In the genomic region with DNA sequence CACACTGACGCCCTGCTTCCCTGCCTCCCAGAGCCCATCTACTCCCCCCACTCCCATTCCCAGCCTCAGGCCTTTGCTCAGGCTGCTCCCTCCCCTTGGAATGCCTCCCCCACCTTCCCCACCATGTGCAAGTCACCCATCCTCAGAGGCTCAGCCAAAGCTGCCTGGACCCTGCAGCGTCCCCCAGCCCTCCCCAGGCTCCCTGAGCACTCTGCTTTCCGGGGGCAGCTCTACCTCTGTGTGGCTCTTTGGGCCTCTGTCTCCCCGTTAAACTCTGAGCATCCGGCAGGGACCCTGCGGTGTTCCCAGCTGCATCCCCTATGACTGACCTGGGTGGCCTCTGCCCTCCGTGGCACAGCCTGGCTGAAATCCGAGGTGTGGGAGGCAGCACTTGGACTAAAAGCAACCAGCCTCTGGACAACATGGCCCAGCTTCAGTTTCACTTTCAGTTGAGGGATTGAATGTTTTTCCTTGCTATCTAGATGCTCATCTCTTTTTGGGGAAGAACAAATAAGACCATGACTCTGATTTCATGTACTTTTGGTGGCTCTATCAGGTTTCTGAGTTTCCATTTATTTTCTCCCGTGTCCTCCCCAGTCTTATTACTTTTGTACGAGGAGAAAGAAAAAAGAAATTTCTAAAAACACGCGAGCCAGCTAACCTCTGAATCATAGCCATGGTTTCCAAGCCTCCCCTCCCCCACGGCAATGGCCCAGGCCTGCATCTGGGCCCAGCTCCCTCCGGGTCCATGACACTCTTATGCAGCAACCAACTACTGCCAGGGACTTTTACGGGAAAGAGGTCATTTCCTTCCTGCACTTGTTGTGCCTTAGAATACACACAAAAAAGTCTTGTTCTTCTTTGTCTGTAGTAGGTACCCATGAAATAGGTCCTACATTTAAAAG, we compare ENCODE assay signal across 8 cellular contexts. TPM values are rescaled to one million over a fixed set of nuclear protein-coding genes. Genes with fewer than 3 reads are reported as not detected.
DNase-seq lines count a peak whose midpoint lies in the region; ATAC-seq, FAIRE-seq and TF ChIP-seq lines count a peak whose summit lies in the region.

No MANE protein-coding gene starts in this region.

- no peaks in the 10 kb centered on the region for H3K9me2 ChIP-seq in SK-N-SH

- H3K9me3 ChIP-seq in SK-N-SH: no peaks in the 10 kb centered on the region
- H3K9me3 ChIP-seq in testis: no peaks in the 10 kb centered on the region

- H3K4me1 Mint-ChIP-seq in activated naive CD8-positive, alpha-beta T cell (ENCODE audit: low read depth): peaks cover 97% of the 10 kb centered on the region
- H3K4me1 Mint-ChIP-seq in osteocyte (ENCODE audit: unreplicated experiment): peaks cover 49% of the 10 kb centered on the region

- CTCF ChIA-PET in SK-N-SH (lab: Yijun Ruan, JAX): interaction anchor here (0.6 kb wide), 1 partner anchor 75 kb away, joined by 3 read pairs; no protein-coding TSS in a partner anchor

- peak; percentile 33 for FAIRE-seq in GM12891 (lab: Jason Lieb, UNC)

- peak overlapping the region; percentile 81 for H2AFZ ChIP-seq in SK-N-SH (ENCODE audit: low read depth)

- no peaks in the 10 kb centered on the region for H3K27me3 Mint-ChIP-seq in activated naive CD8-positive, alpha-beta T cell
- H3K27me3 Mint-ChIP-seq in osteocyte (ENCODE audit: unreplicated experiment): no peaks in the 10 kb centered on the region

- H3K4me2 ChIP-seq in SK-N-SH: peak overlapping the region; percentile 52

- TF ChIP-seq CTCF in SK-N-SH (IDR thresholded peaks at IDR 0.05): no peak
- no peak for TF ChIP-seq CTCF in osteocyte (IDR thresholded peaks at IDR 0.05)
- TF ChIP-seq CTCF in testis (IDR thresholded peaks at IDR 0.05): no peak

- H3K4me3 Mint-ChIP-seq in activated naive CD8-positive, alpha-beta T cell: peak overlapping the region; percentile 97
- H3K4me3 Mint-ChIP-seq in osteocyte (ENCODE audit: unreplicated experiment): peak overlapping the region; percentile 74

- H3K36me3 ChIP-seq in SK-N-SH (replicated peaks in 1 of 2; ENCODE audit: control insufficient read depth in 1 of 2, insufficient read depth in 2 of 2, low read length in 1 of 2) (no peaks in the 10 kb centered on the region), testis (ENCODE audit: low read depth, missing control alignments) (no peaks in the 10 kb centered on the region)

- peaks cover 13% of the 10 kb centered on the region for H3K36me3 Mint-ChIP-seq in activated naive CD8-positive, alpha-beta T cell
- peaks cover 6% of the 10 kb centered on the region for H3K36me3 Mint-ChIP-seq in osteocyte (ENCODE audit: unreplicated experiment)

- TF ChIP-seq POLR2A in GM12891 (IDR thresholded peaks at IDR 0.05; ENCODE audit: low read depth, low read length): no peak
- TF ChIP-seq POLR2A in testis (IDR thresholded peaks at IDR 0.05): no peak

- ATAC-seq in GM21526 (IDR thresholded peaks at IDR 0.05; ENCODE audit: low FRiP score, unreplicated experiment): no peak
- no peak for ATAC-seq in HG03354 (IDR thresholded peaks at IDR 0.05; ENCODE audit: poor library complexity, severe bottlenecking, unreplicated experiment)

- H3K9me3 Mint-ChIP-seq in activated naive CD8-positive, alpha-beta T cell (ENCODE audit: low read depth): peaks cover 2% of the 10 kb centered on the region
- peaks cover 6% of the 10 kb centered on the region for H3K9me3 Mint-ChIP-seq in osteocyte (ENCODE audit: unreplicated experiment)

- H3K27ac ChIP-seq in SK-N-SH (ENCODE audit: low read depth in 2 of 2, low read length in 1 of 2): peak overlapping the region in 1 of 2 experiments; percentile 10; a peak in 1 of 4 replicates
- peak overlapping the region; percentile 90 for H3K27ac ChIP-seq in testis

- POLR2A ChIA-PET in SK-N-SH (lab: Yijun Ruan, JAX): no interaction called here

- no peak overlapping the region for H3K9ac ChIP-seq in SK-N-SH

- peaks cover 5 to 7% of the 10 kb centered on the region in 2 experiments; a peak in 1 of 4 replicates for H3K4me1 ChIP-seq in SK-N-SH (ENCODE audit: control insufficient read depth in 1 of 2, insufficient read depth in 2 of 2, low read depth in 1 of 2, low read length in 1 of 2)
- peaks cover 35% of the 10 kb centered on the region for H3K4me1 ChIP-seq in testis

- TF ChIP-seq RAD21 in SK-N-SH (IDR thresholded peaks at IDR 0.05; ENCODE audit: low read length): no peak

- no peaks in the 10 kb centered on the region for H3K27me3 ChIP-seq in SK-N-SH (ENCODE audit: insufficient read depth)
- H3K27me3 ChIP-seq in testis: no peaks in the 10 kb centered on the region

- no peaks in the 10 kb centered on the region for H3K79me2 ChIP-seq in SK-N-SH (ENCODE audit: insufficient read depth)

- WGBS in SK-N-SH (ENCODE audit: low lambda C conversion rate): 83% methylated on average over 14 of the region's 15 CpGs
- 29 to 49% methylated on average over 12 to 15 of the region's 15 CpGs for WGBS in testis, 2 donors

- DNase-seq in GM12891 (ENCODE audit: insufficient read length, low spot score): no peak
- no peak for DNase-seq in SK-N-SH
- peak; percentile 29 to 93 (median 75) for DNase-seq in head of caudate nucleus
- no peak for DNase-seq in osteocyte (ENCODE audit: extremely low spot score, unreplicated experiment)
- DNase-seq in testis: peak; percentile 85

- peak overlapping the region; percentile 100 for H3K27ac Mint-ChIP-seq in activated naive CD8-positive, alpha-beta T cell
- H3K27ac Mint-ChIP-seq in osteocyte (ENCODE audit: unreplicated experiment): peak overlapping the region; percentile 97

- no peaks in the 10 kb centered on the region for H4K20me1 ChIP-seq in SK-N-SH (ENCODE audit: insufficient read depth)

- intact Hi-C loops in head of caudate nucleus (cut with DNase I): no loop called here
- intact Hi-C loops in testis (cut with DNase I; ENCODE audit: low total_unique reads): no loop called here

- no peak overlapping the region for H3K4me3 ChIP-seq in SK-N-SH (ENCODE audit: low read depth in 2 of 2, low read length in 1 of 2)
- peak overlapping the region; percentile 2 to 13 for H3K4me3 ChIP-seq in testis

- H3F3A ChIP-seq in SK-N-SH (replicated peaks; ENCODE audit: insufficient read depth): no peaks in the 10 kb centered on the region

- no peak for TF ChIP-seq EP300 in SK-N-SH (IDR thresholded peaks at IDR 0.05; ENCODE audit: borderline replicate concordance in 1 of 2, low read depth in 1 of 2, low read length in 1 of 2)

TF ChIP-seq in GM12891, 5 proteins besides CTCF, POLR2A, EP300 and RAD21:
- TF ChIP-seq SPI1 (IDR thresholded peaks at IDR 0.05; ENCODE audit: low read depth, low read length) (no peak), PAX5 (IDR thresholded peaks at IDR 0.05; ENCODE audit: insufficient read depth, low read length, severe bottlenecking) (no peak), POU2F2 (IDR thresholded peaks at IDR 0.05; ENCODE audit: low read depth, low read length) (no peak), POLR2AphosphoS5 (IDR thresholded peaks at IDR 0.05; ENCODE audit: low read depth, low read length) (no peak), TAF1 (IDR thresholded peaks at IDR 0.05; ENCODE audit: low read depth, low read length) (0 out of 2 replicates have a peak, but pooled peaks have one; percentile 22)

TF ChIP-seq in SK-N-SH, 30 proteins besides CTCF, POLR2A, EP300 and RAD21 (continues in another document):
- TF ChIP-seq, protein P1, sequence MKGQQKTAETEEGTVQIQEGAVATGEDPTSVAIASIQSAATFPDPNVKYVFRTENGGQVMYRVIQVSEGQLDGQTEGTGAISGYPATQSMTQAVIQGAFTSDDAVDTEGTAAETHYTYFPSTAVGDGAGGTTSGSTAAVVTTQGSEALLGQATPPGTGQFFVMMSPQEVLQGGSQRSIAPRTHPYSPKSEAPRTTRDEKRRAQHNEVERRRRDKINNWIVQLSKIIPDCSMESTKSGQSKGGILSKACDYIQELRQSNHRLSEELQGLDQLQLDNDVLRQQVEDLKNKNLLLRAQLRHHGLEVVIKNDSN (IDR thresholded peaks at IDR 0.05; ENCODE audit: borderline replicate concordance, low read depth): no peak
- TF ChIP-seq FOXM1 (IDR thresholded peaks at IDR 0.05; ENCODE audit: low read depth) (no peak), TEAD4 (IDR thresholded peaks at IDR 0.05; ENCODE audit: borderline replicate concordance, insufficient read depth) (no peak), MEF2A (IDR thresholded peaks at IDR 0.05; ENCODE audit: borderline replicate concordance, low read depth) (no peak), FOXJ3 (CRISPR knock-in tag; IDR thresholded peaks at IDR 0.05) (no peak), GABPA (IDR thresholded peaks at IDR 0.05; ENCODE audit: low read depth) (no peak)
- TF ChIP-seq, protein P2, sequence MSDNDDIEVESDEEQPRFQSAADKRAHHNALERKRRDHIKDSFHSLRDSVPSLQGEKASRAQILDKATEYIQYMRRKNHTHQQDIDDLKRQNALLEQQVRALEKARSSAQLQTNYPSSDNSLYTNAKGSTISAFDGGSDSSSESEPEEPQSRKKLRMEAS (IDR thresholded peaks at IDR 0.05; ENCODE audit: low read depth): no peak
- TF ChIP-seq, protein P3, sequence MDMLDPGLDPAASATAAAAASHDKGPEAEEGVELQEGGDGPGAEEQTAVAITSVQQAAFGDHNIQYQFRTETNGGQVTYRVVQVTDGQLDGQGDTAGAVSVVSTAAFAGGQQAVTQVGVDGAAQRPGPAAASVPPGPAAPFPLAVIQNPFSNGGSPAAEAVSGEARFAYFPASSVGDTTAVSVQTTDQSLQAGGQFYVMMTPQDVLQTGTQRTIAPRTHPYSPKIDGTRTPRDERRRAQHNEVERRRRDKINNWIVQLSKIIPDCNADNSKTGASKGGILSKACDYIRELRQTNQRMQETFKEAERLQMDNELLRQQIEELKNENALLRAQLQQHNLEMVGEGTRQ (IDR thresholded peaks at IDR 0.05; ENCODE audit: borderline replicate concordance, low read depth, low read length): no peak

RNA-seq across cellular contexts. Expression of a gene that starts 3.8 kb away (rescaled TPM):
- polyA plus RNA-seq in GM12891 (2012; ENCODE audit: low read depth, missing spikeins): 18.0 TPM
- polyA plus RNA-seq in SK-N-SH (2012; rRNA removed) (0.21 and 1.1 TPM in 2 replicates), testis (ENCODE audit: insufficient read depth, low read depth, low replicate concordance) (20.9 TPM)
- polyA plus RNA-seq in SK-N-SH (2012; cell fraction: cytosol; rRNA removed): 0.09 and 0.17 TPM in 2 replicates
- 0.14 and 0.32 TPM in 2 replicates for polyA plus RNA-seq in SK-N-SH (2012; cell fraction: nucleus; rRNA removed)
- total RNA-seq in osteocyte (10.1 and 10.8 TPM in 2 replicates), testis (10 to 100 TPM; 10.6 to 13.6 TPM)

RNA-seq across cellular contexts. Expression of a gene that starts 44.8 kb away (rescaled TPM):
- 0.14 TPM for polyA plus RNA-seq in GM12891 (2012; ENCODE audit: low read depth, missing spikeins)
- polyA plus RNA-seq in SK-N-SH (2012; rRNA removed): 0.08 and 0.21 TPM in 2 replicates
- 0.27 and 0.38 TPM in 2 replicates for polyA plus RNA-seq in SK-N-SH (2012; cell fraction: cytosol; rRNA removed)
- 0.13 and 0.18 TPM in 2 replicates for polyA plus RNA-seq in SK-N-SH (2012; cell fraction: nucleus; rRNA removed)
- total RNA-seq in osteocyte: 0.13 TPM in 1 of 2 replicates, not detected in the other
- 1 to 10 TPM in 1 of 2 donors, under 1 TPM in 1; 0.55 to 4.3 TPM for total RNA-seq in testis
- polyA plus RNA-seq in testis (ENCODE audit: insufficient read depth, low read depth, low replicate concordance): 4.3 TPM

Comparison
In these comparisons a context has a peak if more than half of its experiments do, and no peak if none do; other contexts are left out.
1. DNase-seq: peak in head of caudate nucleus (42 of 42) and testis (single experiment); none in GM12891 (single experiment), SK-N-SH (single experiment) and osteocyte (single experiment).
2. H3K4me3 ChIP-seq: peak in testis (2 of 2); none in SK-N-SH (0 of 2).